ENCODE assay signal across 8 cellular contexts in genomic region chr16:69179255-69180010, GRCh38. TPM values are rescaled to one million over a fixed set of nuclear protein-coding genes. Genes with fewer than 3 reads are reported as not detected.
DNase-seq lines count a peak whose midpoint lies in the region; ATAC-seq and TF ChIP-seq lines count a peak whose summit lies in the region.

No MANE protein-coding gene starts in this region.

- H3K4me3 ChIP-seq in colonic mucosa, result no peak overlapping the region

- H3K27ac ChIP-seq in colonic mucosa, result peak overlapping the region; percentile 66

- H3K4me1 ChIP-seq in colonic mucosa, result no peaks in the 10 kb centered on the region

- peak overlapping the region in 1 of 2 donors; percentile 13 for H3K9ac ChIP-seq in colonic mucosa (ENCODE audit: low read depth in 2 of 2, low read length in 2 of 2)

- DNase-seq in AG09319 (ENCODE audit: extremely low read depth, low read depth) (peak; percentile 85), NCI-H1694 treated with DMSO at 0.1 percent for 48 hours (lab: John Stamatoyannopoulos, UW) (peak; percentile 76), colonic mucosa (peak; percentile 85), mucosa of gallbladder (ENCODE audit: low spot score) (peak; percentile 82), NCI-H82 (lab: John Stamatoyannopoulos, UW) (no peak), cerebellar nuclear complex (lab: John Stamatoyannopoulos, UW) (no peak)
- DNase-seq in stimulated activated CD4-positive, alpha-beta T cell treated with anti-CD3 and anti-CD28 coated beads, Interleukin-2, amount 100 ng/mL, for 24 hours, result no peak

- intact Hi-C loops in colonic mucosa (cut with DNase I), result no loop called here

- no peaks in the 10 kb centered on the region for H3K36me3 ChIP-seq in colonic mucosa

- H3K9me3 ChIP-seq in colonic mucosa, result no peaks in the 10 kb centered on the region

- H3K27me3 ChIP-seq in colonic mucosa, result no peaks in the 10 kb centered on the region

- no peak for ATAC-seq in HG02798 (IDR thresholded peaks at IDR 0.05; ENCODE audit: poor library complexity, unreplicated experiment)

- TF ChIP-seq CTCF in AG09319 (IDR thresholded peaks at IDR 0.05; ENCODE audit: low read depth, low read length), result no peak
- no peak for TF ChIP-seq CTCF in colonic mucosa (IDR thresholded peaks at IDR 0.05)

RNA-seq across cellular contexts. Expression of gene SNTB2, which starts 7.5 kb away (rescaled TPM):
- total RNA-seq in colonic mucosa (10 to 100 TPM; 34.5 to 34.8 TPM), mucosa of gallbladder (43.8 TPM)

RNA-seq across cellular contexts. Expression of gene UTP4, which starts 47.0 kb away (rescaled TPM):
- total RNA-seq in colonic mucosa (10 to 100 TPM; 19.2 to 32.9 TPM), mucosa of gallbladder (26.0 TPM)

RNA-seq across cellular contexts. Expression of gene CHTF8, which starts 47.0 kb away (rescaled TPM):
- total RNA-seq in colonic mucosa (100 to 1,000 TPM in 1 of 2 donors, 10 to 100 TPM in 1; 82.9 to 143 TPM), mucosa of gallbladder (98.0 TPM)

Comparison
In these comparisons a context has a peak if more than half of its experiments do, and no peak if none do; other contexts are left out.
1. DNase-seq: peak in AG09319 (single experiment), NCI-H1694 treated with DMSO at 0.1 percent for 48 hours (single experiment), colonic mucosa (single experiment) and mucosa of gallbladder (single experiment); none in NCI-H82 (single experiment), cerebellar nuclear complex (0 of 2) and stimulated activated CD4-positive, alpha-beta T cell treated with anti-CD3 and anti-CD28 coated beads, Interleukin-2, amount 100 ng/mL, for 24 hours (0 of 2).